Comparison of ENCODE assay signal across 8 cellular contexts in genomic region chr9:128094950-128095544, GRCh38. TPM values are rescaled to one million over a fixed set of nuclear protein-coding genes. Genes with fewer than 3 reads are reported as not detected.
DNase-seq lines count a peak whose midpoint lies in the region; ATAC-seq, FAIRE-seq and TF ChIP-seq lines count a peak whose summit lies in the region.

No MANE protein-coding gene starts in this region.

- H4K8ac ChIP-seq in H1 (ENCODE audit: extremely low read depth, insufficient read depth, low read length) = no peak overlapping the region

- peaks cover 9% of the 10 kb centered on the region for H3K23me2 ChIP-seq in H1 (ENCODE audit: low read depth, low read length)

- no peak for FAIRE-seq in H1 (lab: Jason Lieb, UNC)

- H3K27ac ChIP-seq in BLaER1 treated with 17β-estradiol and CSF1 and Interleukin-3, amounts not matched to agents 10 nM and 100 nM = peak overlapping the region; percentile 45 to 96 (median 74)
- H3K27ac ChIP-seq in OCI-LY3 (ENCODE audit: low read length) (peak overlapping the region; percentile 86), H1 (ENCODE audit: low read depth, low read length) (peak overlapping the region; percentile 46; the same call in 1 of the 2 replicates), osteoblast (ENCODE audit: low read depth, low read length) (peak overlapping the region; percentile 98)

- H3K4me1 ChIP-seq in BLaER1 treated with 17β-estradiol and CSF1 and Interleukin-3, amounts not matched to agents 10 nM and 100 nM = peaks cover 92 to 99% (median 95%) of the 10 kb centered on the region in 10 experiments
- H3K4me1 ChIP-seq in OCI-LY3 (ENCODE audit: low read length) (peaks cover 33% of the 10 kb centered on the region), H1 (replicated peaks in 1 of 4; ENCODE audit: control insufficient read depth in 3 of 4, insufficient read depth in 4 of 4, low read length in 3 of 4) (peaks cover 5 to 23% (median 21%) of the 10 kb centered on the region in 4 experiments), osteoblast (ENCODE audit: insufficient read depth, low read length) (peaks cover 68% of the 10 kb centered on the region)

- H3K9me3 ChIP-seq in BLaER1 treated with 17β-estradiol and CSF1 and Interleukin-3, amounts not matched to agents 10 nM and 100 nM (replicated peaks in 1 of 11) = no peaks in the 10 kb centered on the region
- no peaks in the 10 kb centered on the region for H3K9me3 ChIP-seq in OCI-LY3 (ENCODE audit: insufficient read depth, low read length)
- H3K9me3 ChIP-seq in H1 (ENCODE audit: insufficient read depth in 2 of 2, low read depth in 1 of 2, low read length in 1 of 2) = no peaks in the 10 kb centered on the region
- no peaks in the 10 kb centered on the region for H3K9me3 ChIP-seq in osteoblast (ENCODE audit: low read depth, low read length)

- peaks cover 71 to 100% (median 94%) of the 10 kb centered on the region in 11 experiments for H4K20me1 ChIP-seq in BLaER1 treated with 17β-estradiol and CSF1 and Interleukin-3, amounts not matched to agents 10 nM and 100 nM
- H4K20me1 ChIP-seq in OCI-LY3 (ENCODE audit: insufficient read depth, low read length) = peaks cover 7% of the 10 kb centered on the region
- peaks cover 2 to 15% of the 10 kb centered on the region in 2 experiments for H4K20me1 ChIP-seq in H1 (replicated peaks in 1 of 2; ENCODE audit: control insufficient read depth in 1 of 2, insufficient read depth in 2 of 2, low read length in 2 of 2)
- H4K20me1 ChIP-seq in osteoblast (ENCODE audit: insufficient read depth, low read length) = peaks cover 5% of the 10 kb centered on the region

- no peak overlapping the region for H3K4ac ChIP-seq in H1 (replicated peaks; ENCODE audit: insufficient read length, low read depth, low read length)

- no peaks in the 10 kb centered on the region for H3K27me3 ChIP-seq in BLaER1 treated with 17β-estradiol and CSF1 and Interleukin-3, amounts not matched to agents 10 nM and 100 nM
- H3K27me3 ChIP-seq in OCI-LY3 (ENCODE audit: low read depth, low read length) (no peaks in the 10 kb centered on the region), H1 (replicated peaks in 1 of 4; ENCODE audit: control insufficient read depth in 3 of 4, extremely low read depth in 1 of 4, insufficient read depth in 3 of 4, low read length in 3 of 4) (no peaks in the 10 kb centered on the region), osteoblast (ENCODE audit: insufficient read depth, low read length) (no peaks in the 10 kb centered on the region)

- peak overlapping the region; percentile 0; the same call in 1 of the 2 replicates for H2BK12ac ChIP-seq in H1 (ENCODE audit: low read depth, low read length)

- H2BK20ac ChIP-seq in H1 (ENCODE audit: low read length) = no peak overlapping the region

- no peak for TF ChIP-seq RAD21 in H1 (IDR thresholded peaks at IDR 0.05 in 1 of 2, conservative IDR thresholded peaks at IDR 0.05 in 1 of 2; ENCODE audit: low read depth in 2 of 2, low read length in 2 of 2)

- POLR2A ChIA-PET in H1 (lab: Charles Lee; ENCODE audit: partially characterized antibody) = interaction anchor here (0.7 to 5.0 kb wide), 3 partner anchors 10 to 213 kb away, joined by 3 to 33 read pairs (median 3); no protein-coding TSS in a partner anchor
- POLR2A ChIA-PET in GM10248 (lab: Yijun Ruan, JAX) = interaction anchor here (0.5 to 1.0 kb wide), 2 partner anchors 59 to 122 kb away, joined by 3 read pairs; no protein-coding TSS in a partner anchor

- no peak for TF ChIP-seq EP300 in H1 (IDR thresholded peaks at IDR 0.05; ENCODE audit: borderline replicate concordance in 1 of 2, low read depth in 2 of 2, low read length in 2 of 2)

- H3K36me3 ChIP-seq in BLaER1 treated with 17β-estradiol and CSF1 and Interleukin-3, amounts not matched to agents 10 nM and 100 nM = peaks cover 0 to 42% (median 15%) of the 10 kb centered on the region in 11 experiments; a peak in 15 of 22 replicates
- H3K36me3 ChIP-seq in OCI-LY3 (replicated peaks; ENCODE audit: low read depth, low read length) (peaks cover 3% of the 10 kb centered on the region), H1 (ENCODE audit: control insufficient read depth in 2 of 4, insufficient read depth in 4 of 4, low read length in 3 of 4) (no peaks in the 10 kb centered on the region), osteoblast (ENCODE audit: insufficient read depth, low read length) (peaks cover 3% of the 10 kb centered on the region)

- no peak overlapping the region for H2AK5ac ChIP-seq in H1 (ENCODE audit: low read depth, low read length)

- TF ChIP-seq POLR2A in H1 (IDR thresholded peaks at IDR 0.05; ENCODE audit: control extremely low read depth in 1 of 2, low read depth in 2 of 2, low read length in 2 of 2) (no peak), erythroblast (IDR thresholded peaks at IDR 0.05; ENCODE audit: low read length) (no peak)

- H3K4me3 ChIP-seq in BLaER1 treated with 17β-estradiol and CSF1 and Interleukin-3, amounts not matched to agents 10 nM and 100 nM = peak overlapping the region in 1 of 10 experiments; percentile 17; a peak in 1 of 20 replicates
- H3K4me3 ChIP-seq in OCI-LY3 (ENCODE audit: low read length) (peak overlapping the region; percentile 71), H1 (ENCODE audit: extremely low read depth in 1 of 4, insufficient read depth in 2 of 4, low read depth in 3 of 4, low read length in 4 of 4) (no peak overlapping the region), osteoblast (ENCODE audit: insufficient read depth, low read length) (no peak overlapping the region)

- H2AFZ ChIP-seq in OCI-LY3 (ENCODE audit: low read depth, low read length) = no peak overlapping the region
- H2AFZ ChIP-seq in H1 (ENCODE audit: low read length) = no peak overlapping the region
- no peak overlapping the region for H2AFZ ChIP-seq in osteoblast (ENCODE audit: low read length)

- H3K14ac ChIP-seq in H1 (ENCODE audit: insufficient read length) = no peak overlapping the region

- H2BK120ac ChIP-seq in H1 (replicated peaks; ENCODE audit: low read depth, low read length) = no peak overlapping the region

- no peak overlapping the region for H4K91ac ChIP-seq in H1 (replicated peaks; ENCODE audit: insufficient read length, low read length)

- H3K56ac ChIP-seq in H1 (replicated peaks; ENCODE audit: insufficient read length, low read depth, low read length) = no peak overlapping the region

- CTCF ChIA-PET in H1 (lab: Charles Lee; ENCODE audit: partially characterized antibody) (interaction anchor here (0.6 to 4.8 kb wide), 7 partner anchors 8 to 296 kb away, joined by 3 to 42 read pairs (median 4); partner anchors contain the start of gene NAIF1), GM10248 (lab: Yijun Ruan, JAX) (interaction anchor here (0.9 to 11.7 kb wide), 7 partner anchors 13 to 60 kb away, joined by 3 to 105 read pairs (median 5); no protein-coding TSS in a partner anchor)

- H4K5ac ChIP-seq in H1 (ENCODE audit: insufficient read length, low read depth, low read length) = no peak overlapping the region

- no peak overlapping the region for H2BK5ac ChIP-seq in H1 (ENCODE audit: low read depth, low read length)

- H2BK15ac ChIP-seq in H1 (ENCODE audit: low read length) = no peak overlapping the region

- TF ChIP-seq CTCF in OCI-LY3 (IDR thresholded peaks at IDR 0.05; ENCODE audit: low read depth, low read length) (no peak), H1 (IDR thresholded peaks at IDR 0.05; ENCODE audit: control extremely low read depth in 1 of 3, insufficient read depth in 1 of 3, low read depth in 1 of 3, low read length in 3 of 3) (no peak), osteoblast (IDR thresholded peaks at IDR 0.05; ENCODE audit: extremely low read depth, low read depth, low read length) (no peak), GM10248 (IDR thresholded peaks at IDR 0.05; ENCODE audit: control extremely low read depth, extremely low read depth, low read depth, missing control alignments) (no peak), omental fat pad (IDR thresholded peaks at IDR 0.05) (no peak)

- WGBS in H1 (ENCODE audit: extremely low coverage in 1 of 2, insufficient coverage in 1 of 2, insufficient read length in 1 of 2, insufficient replicate concordance in 2 of 2, low coverage in 1 of 2, low lambda C conversion rate in 2 of 2, missing lambda C conversion rate in 1 of 2), 2 experiments = 86% methylated on average over 11 of the region's 11 CpGs; no CpG with 5 or more reads in 1 of the 2 experiments

- DNase-seq in H1 (ENCODE audit: low read depth in 1 of 2, low spot score in 2 of 2) = no peak
- peak; percentile 59 for DNase-seq in osteoblast (ENCODE audit: insufficient read length, low spot score, missing footprints)
- no peak for DNase-seq in erythroblast (lab: John Stamatoyannopoulos, UW)
- no peak for DNase-seq in KG1 (lab: John Stamatoyannopoulos, UW)
- no peak for DNase-seq in GM10248 (ENCODE audit: extremely low spot score)
- DNase-seq in omental fat pad (ENCODE audit: low spot score) = no peak

- H3K9ac ChIP-seq in BLaER1 treated with 17β-estradiol and CSF1 and Interleukin-3, amounts not matched to agents 10 nM and 100 nM = peak overlapping the region; percentile 4 to 84 (median 47); a peak in 17 of 22 replicates
- H3K9ac ChIP-seq in OCI-LY3 (ENCODE audit: low read length) = peak overlapping the region; percentile 16
- H3K9ac ChIP-seq in H1 (replicated peaks in 1 of 4; ENCODE audit: extremely low read depth in 1 of 4, low read depth in 3 of 4, low read length in 3 of 4) = no peak overlapping the region; a peak in 1 of 7 replicates

- H3K23ac ChIP-seq in H1 (ENCODE audit: insufficient read length) = no peak overlapping the region

- peaks cover 24% of the 10 kb centered on the region for H3K79me1 ChIP-seq in H1 (ENCODE audit: low read depth, low read length)

- no peak for ATAC-seq in omental fat pad (ENCODE audit: low FRiP score)

- H3K18ac ChIP-seq in H1 (ENCODE audit: extremely low read depth, low read length) = no peak overlapping the region

- H3K79me2 ChIP-seq in OCI-LY3 (ENCODE audit: low read length) (peaks cover 74% of the 10 kb centered on the region), H1 (ENCODE audit: control insufficient read depth in 1 of 2, insufficient read depth in 2 of 2, low read length in 2 of 2) (peaks cover 0 to 32% of the 10 kb centered on the region in 2 experiments; a peak in 2 of 4 replicates), osteoblast (ENCODE audit: insufficient read depth, low read length) (peaks cover 78% of the 10 kb centered on the region)

- H3K4me2 ChIP-seq in BLaER1 treated with 17β-estradiol and CSF1 and Interleukin-3, amounts not matched to agents 10 nM and 100 nM = peak overlapping the region; percentile 70 to 94 (median 87)
- H3K4me2 ChIP-seq in OCI-LY3 (ENCODE audit: low read length) (peak overlapping the region; percentile 97), H1 (ENCODE audit: insufficient read depth in 1 of 2, low read depth in 2 of 2, low read length in 2 of 2) (no peak overlapping the region), osteoblast (ENCODE audit: insufficient read depth, low read length) (peak overlapping the region; percentile 88)

RNA-seq across cellular contexts. Expression of gene SLC25A25, which starts 27.0 kb away (rescaled TPM):
- total RNA-seq in H1 (2021; fragmentation: NEBNext Ultra II Directional; extraction: Animal tissue kit (Norgen Biotek cat#: 25700)) = 16.8 and 18.5 TPM in 2 replicates
- 6.5 and 10.0 TPM in 2 replicates for polyA plus RNA-seq in H1 (2011; rRNA removed)
- polyA plus RNA-seq in H1 (2011; cell fraction: cytosol; rRNA removed) = 13.4 TPM
- 20.4 TPM for polyA plus RNA-seq in H1 (2011; cell fraction: nucleus; rRNA removed)
- 13.0 to 16.1 TPM (median 14.5 TPM) in 4 replicates for polyA plus RNA-seq in H1 (2012, experiment 1 of 2)
- polyA plus RNA-seq in H1 (2012, experiment 2 of 2) = 11.4 TPM
- polyA plus RNA-seq in H1 (2013, experiment 1 of 2) = 6.5 TPM
- 6.8 TPM for polyA plus RNA-seq in H1 (2013, experiment 2 of 2)
- 11.8 and 11.9 TPM in 2 replicates for polyA minus RNA-seq in H1 (2011; rRNA and poly(A)+ RNA removed)
- 15.9 TPM for polyA minus RNA-seq in H1 (2011; cell fraction: cytosol; rRNA and poly(A)+ RNA removed)
- polyA minus RNA-seq in H1 (2011; cell fraction: nucleus; rRNA and poly(A)+ RNA removed) = 11.6 TPM
- total RNA-seq in osteoblast = 9.7 and 13.4 TPM in 2 replicates
- 100 to 1,000 TPM in 2 of 4 donors, 10 to 100 TPM in 2; 37.8 to 147 (median 102) TPM for total RNA-seq in omental fat pad

RNA-seq across cellular contexts. Expression of gene NAIF1, which starts 27.9 kb away (rescaled TPM):
- 8.7 and 11.6 TPM in 2 replicates for total RNA-seq in H1 (2021; fragmentation: NEBNext Ultra II Directional; extraction: Animal tissue kit (Norgen Biotek cat#: 25700))
- 9.0 and 11.2 TPM in 2 replicates for polyA plus RNA-seq in H1 (2011; rRNA removed)
- 12.5 TPM for polyA plus RNA-seq in H1 (2011; cell fraction: cytosol; rRNA removed)
- 10.5 TPM for polyA plus RNA-seq in H1 (2011; cell fraction: nucleus; rRNA removed)
- polyA plus RNA-seq in H1 (2012, experiment 1 of 2) = 7.3 to 9.9 TPM (median 9.4 TPM) in 4 replicates
- polyA plus RNA-seq in H1 (2012, experiment 2 of 2) = 7.0 TPM
- polyA plus RNA-seq in H1 (2013, experiment 1 of 2) = 5.9 TPM
- 5.8 TPM for polyA plus RNA-seq in H1 (2013, experiment 2 of 2)
- polyA minus RNA-seq in H1 (2011; rRNA and poly(A)+ RNA removed) = 8.0 and 10.2 TPM in 2 replicates
- polyA minus RNA-seq in H1 (2011; cell fraction: cytosol; rRNA and poly(A)+ RNA removed) = 6.5 TPM
- 5.1 TPM for polyA minus RNA-seq in H1 (2011; cell fraction: nucleus; rRNA and poly(A)+ RNA removed)
- total RNA-seq in osteoblast (10.1 and 10.6 TPM in 2 replicates), omental fat pad (10 to 100 TPM in 1 of 4 donors, 1 to 10 TPM in 3; 5.3 to 13.1 (median 6.7) TPM)

RNA-seq across cellular contexts. Expression of gene PTGES2, which starts 32.5 kb away (rescaled TPM):
- 76.9 and 81.2 TPM in 2 replicates for total RNA-seq in H1 (2021; fragmentation: NEBNext Ultra II Directional; extraction: Animal tissue kit (Norgen Biotek cat#: 25700))
- polyA plus RNA-seq in H1 (2011; rRNA removed) = 80.7 and 119 TPM in 2 replicates
- 104 TPM for polyA plus RNA-seq in H1 (2011; cell fraction: cytosol; rRNA removed)
- 242 TPM for polyA plus RNA-seq in H1 (2011; cell fraction: nucleus; rRNA removed)
- polyA plus RNA-seq in H1 (2012, experiment 1 of 2) = 50.2 to 79.0 TPM (median 72.3 TPM) in 4 replicates
- polyA plus RNA-seq in H1 (2012, experiment 2 of 2) = 60.0 TPM
- polyA plus RNA-seq in H1 (2013, experiment 1 of 2) = 52.2 TPM
- 49.8 TPM for polyA plus RNA-seq in H1 (2013, experiment 2 of 2)
- polyA minus RNA-seq in H1 (2011; rRNA and poly(A)+ RNA removed) = 61.8 and 72.7 TPM in 2 replicates
- 58.8 TPM for polyA minus RNA-seq in H1 (2011; cell fraction: cytosol; rRNA and poly(A)+ RNA removed)
- polyA minus RNA-seq in H1 (2011; cell fraction: nucleus; rRNA and poly(A)+ RNA removed) = 65.8 TPM
- 42.7 and 50.3 TPM in 2 replicates for total RNA-seq in osteoblast
- total RNA-seq in omental fat pad = 10 to 100 TPM; 34.6 to 59.4 (median 53.0) TPM

RNA-seq across cellular contexts. Expression of gene LCN2, which starts 54.2 kb away (rescaled TPM):
- 1.1 and 1.4 TPM in 2 replicates for total RNA-seq in H1 (2021; fragmentation: NEBNext Ultra II Directional; extraction: Animal tissue kit (Norgen Biotek cat#: 25700))
- 1.6 TPM in 2 replicates for polyA plus RNA-seq in H1 (2011; rRNA removed)
- polyA plus RNA-seq in H1 (2011; cell fraction: cytosol; rRNA removed) = 0.93 TPM
- polyA plus RNA-seq in H1 (2011; cell fraction: nucleus; rRNA removed) = 2.2 TPM
- polyA plus RNA-seq in H1 (2012, experiment 1 of 2) = 0.75 to 1.4 TPM (median 1.2 TPM) in 4 replicates
- 0.84 TPM for polyA plus RNA-seq in H1 (2012, experiment 2 of 2)
- 1.1 TPM for polyA plus RNA-seq in H1 (2013, experiment 1 of 2)
- polyA plus RNA-seq in H1 (2013, experiment 2 of 2) = 1.4 TPM
- not detected in 2 replicates for polyA minus RNA-seq in H1 (2011; rRNA and poly(A)+ RNA removed)
- not detected for polyA minus RNA-seq in H1 (2011; cell fraction: cytosol; rRNA and poly(A)+ RNA removed)
- polyA minus RNA-seq in H1 (2011; cell fraction: nucleus; rRNA and poly(A)+ RNA removed) = not detected
- not detected in 2 replicates for total RNA-seq in osteoblast
- total RNA-seq in omental fat pad = 1 to 10 TPM in 2 of 4 donors, not detected in 2; 1.7 TPM

Comparison
In these comparisons a context has a peak if more than half of its experiments do, and no peak if none do; other contexts are left out.
1. H3K27ac ChIP-seq: peak in every context shown above with its lines; median percentile 98 in osteoblast; 86 in OCI-LY3; 74 in BLaER1 treated with 17β-estradiol and CSF1 and Interleukin-3, amounts not matched to agents 10 nM and 100 nM; 46 in H1.
2. H3K4me2 ChIP-seq: peak in BLaER1 treated with 17β-estradiol and CSF1 and Interleukin-3, amounts not matched to agents 10 nM and 100 nM (11 of 11), OCI-LY3 (single experiment) and osteoblast (single experiment); none in H1 (0 of 2).
3. H3K9ac ChIP-seq: peak in BLaER1 treated with 17β-estradiol and CSF1 and Interleukin-3, amounts not matched to agents 10 nM and 100 nM (11 of 11) and OCI-LY3 (single experiment); none in H1 (0 of 4).